1 cellular context compared by ENCODE assay signal in the genomic region with DNA sequence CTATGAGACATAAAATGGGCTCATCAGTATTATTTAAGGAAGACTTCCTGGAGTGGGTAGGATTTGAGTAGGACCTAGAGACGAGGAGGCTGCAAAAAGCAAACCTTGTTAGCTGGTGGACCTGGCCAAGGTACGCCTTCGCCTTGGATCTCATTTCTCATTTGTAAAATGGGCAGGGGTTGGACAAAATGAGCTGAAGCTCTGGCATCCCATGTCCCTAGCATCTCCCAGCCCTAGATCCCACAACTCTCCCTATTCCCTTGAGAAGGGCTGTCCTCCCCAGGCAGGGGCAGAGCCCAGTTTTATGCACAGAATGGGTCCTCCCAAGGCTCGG.
TF ChIP-seq lines count a peak whose summit lies in the region.

No MANE protein-coding gene starts in this region.

TF ChIP-seq in IMR-90, 13 proteins besides CTCF, POLR2A, EP300 and RAD21:
- TF ChIP-seq, protein P1, sequence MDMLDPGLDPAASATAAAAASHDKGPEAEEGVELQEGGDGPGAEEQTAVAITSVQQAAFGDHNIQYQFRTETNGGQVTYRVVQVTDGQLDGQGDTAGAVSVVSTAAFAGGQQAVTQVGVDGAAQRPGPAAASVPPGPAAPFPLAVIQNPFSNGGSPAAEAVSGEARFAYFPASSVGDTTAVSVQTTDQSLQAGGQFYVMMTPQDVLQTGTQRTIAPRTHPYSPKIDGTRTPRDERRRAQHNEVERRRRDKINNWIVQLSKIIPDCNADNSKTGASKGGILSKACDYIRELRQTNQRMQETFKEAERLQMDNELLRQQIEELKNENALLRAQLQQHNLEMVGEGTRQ (IDR thresholded peaks at IDR 0.05; ENCODE audit: low read depth, low read length) = no peak
- TF ChIP-seq RFX5 (IDR thresholded peaks at IDR 0.05; ENCODE audit: low read depth, low read length) = no peak
- no peak for TF ChIP-seq MAFK (IDR thresholded peaks at IDR 0.05; ENCODE audit: low read depth, low read length)
- no peak for TF ChIP-seq MAZ (IDR thresholded peaks at IDR 0.05; ENCODE audit: borderline replicate concordance, low read depth, low read length)
- TF ChIP-seq BHLHE40 (IDR thresholded peaks at IDR 0.05; ENCODE audit: low read depth, low read length) = no peak
- TF ChIP-seq, protein P2, sequence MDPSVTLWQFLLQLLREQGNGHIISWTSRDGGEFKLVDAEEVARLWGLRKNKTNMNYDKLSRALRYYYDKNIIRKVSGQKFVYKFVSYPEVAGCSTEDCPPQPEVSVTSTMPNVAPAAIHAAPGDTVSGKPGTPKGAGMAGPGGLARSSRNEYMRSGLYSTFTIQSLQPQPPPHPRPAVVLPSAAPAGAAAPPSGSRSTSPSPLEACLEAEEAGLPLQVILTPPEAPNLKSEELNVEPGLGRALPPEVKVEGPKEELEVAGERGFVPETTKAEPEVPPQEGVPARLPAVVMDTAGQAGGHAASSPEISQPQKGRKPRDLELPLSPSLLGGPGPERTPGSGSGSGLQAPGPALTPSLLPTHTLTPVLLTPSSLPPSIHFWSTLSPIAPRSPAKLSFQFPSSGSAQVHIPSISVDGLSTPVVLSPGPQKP (IDR thresholded peaks at IDR 0.05; ENCODE audit: borderline replicate concordance, low read depth, low read length) = no peak
- no peak for TF ChIP-seq NFE2L2 (IDR thresholded peaks at IDR 0.05; ENCODE audit: low read depth, low read length)
- TF ChIP-seq FOS (IDR thresholded peaks at IDR 0.05; ENCODE audit: low read depth, low read length) = no peak
- TF ChIP-seq RCOR1 (IDR thresholded peaks at IDR 0.05; ENCODE audit: insufficient replicate concordance, low read length) = no peak
- TF ChIP-seq CHD1 (IDR thresholded peaks at IDR 0.05; ENCODE audit: low read depth, low read length) = no peak
- TF ChIP-seq MXI1 (IDR thresholded peaks at IDR 0.05; ENCODE audit: borderline replicate concordance, low read depth, low read length) = no peak
- TF ChIP-seq SMC3 (IDR thresholded peaks at IDR 0.05; ENCODE audit: low read depth, low read length) = no peak
- TF ChIP-seq CEBPB (IDR thresholded peaks at IDR 0.05; ENCODE audit: low read depth, low read length) = no peak
